In the genomic region with DNA sequence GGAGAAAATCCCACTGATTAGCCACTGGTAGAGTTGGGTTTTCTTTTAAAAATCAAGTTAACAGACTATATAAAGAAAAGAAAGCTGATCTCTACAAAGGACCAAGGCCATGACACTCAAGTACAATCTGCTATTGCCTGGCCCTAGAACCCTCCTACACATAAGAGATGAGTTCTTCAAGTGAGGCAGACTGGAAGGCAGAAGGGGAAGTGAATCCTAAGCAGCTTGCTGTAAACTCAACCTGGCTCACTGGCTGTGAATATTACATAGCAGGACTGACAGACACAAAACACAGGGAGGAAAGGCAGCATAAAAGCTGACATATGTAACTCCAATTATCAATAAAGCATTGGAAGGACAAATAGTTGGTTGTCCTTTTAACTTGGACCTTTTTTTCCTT, we compare ENCODE assay signal across 11 cellular contexts.
DNase-seq lines count a peak whose midpoint lies in the region; ATAC-seq and TF ChIP-seq lines count a peak whose summit lies in the region.
"Had no signal": no experiment of that assay in that cellular context is flagged by ENCODE, and none has a peak within 500 bp of the region (broad histone marks: within the 10 kb centered on the region; RNA-seq: fewer than 3 reads in every experiment).

No MANE protein-coding gene starts in this region.

- H3K79me2 ChIP-seq in neural progenitor cell (ENCODE audit: low read depth): peaks cover 72% of the 10 kb centered on the region

- H3K4me3 ChIP-seq in adipocyte (ENCODE audit: low read length) (no peak overlapping the region), neural progenitor cell (no peak overlapping the region)

- no peak overlapping the region for H3K27ac Mint-ChIP-seq in neural progenitor cell

- H3K27me3 Mint-ChIP-seq in neural progenitor cell (ENCODE audit: insufficient read depth, low read depth): no peaks in the 10 kb centered on the region

- DNase-seq in adipocyte (ENCODE audit: low read depth) (peak; percentile 15), NCI-H526 (lab: John Stamatoyannopoulos, UW) (no peak), NCI-H1092 treated with DMSO at 0.1 percent for 48 hours (lab: John Stamatoyannopoulos, UW) (no peak), 8988T (no peak), neural progenitor cell (ENCODE audit: low spot score) (no peak)
- DNase-seq: activated gamma-delta T cell, midbrain, SW 1271 had no signal

- H2AFZ ChIP-seq in neural progenitor cell (replicated peaks): no peak overlapping the region

- H3F3A ChIP-seq in neural progenitor cell (ENCODE audit: low read depth): no peaks in the 10 kb centered on the region

- no peak overlapping the region for H3K4me3 Mint-ChIP-seq in neural progenitor cell

- H3K4me2 ChIP-seq in neural progenitor cell: no peak overlapping the region

- ATAC-seq in GM18517 (IDR thresholded peaks at IDR 0.05; ENCODE audit: unreplicated experiment) (peak; percentile 87), GM21447 (IDR thresholded peaks at IDR 0.05; ENCODE audit: unreplicated experiment) (peak; percentile 91), HG03280 (IDR thresholded peaks at IDR 0.05; ENCODE audit: unreplicated experiment) (peak; percentile 75)

- H3K27ac ChIP-seq in neural progenitor cell: no peak overlapping the region

- no peaks in the 10 kb centered on the region for H3K4me1 Mint-ChIP-seq in neural progenitor cell

- peaks cover 15% of the 10 kb centered on the region for H3K4me1 ChIP-seq in adipocyte (ENCODE audit: control insufficient read depth, insufficient read depth, low read length)
- H3K4me1 ChIP-seq in neural progenitor cell: no peaks in the 10 kb centered on the region

- H3K36me3 ChIP-seq in adipocyte (ENCODE audit: control insufficient read depth, insufficient read depth, low read length, severe bottlenecking) (peaks cover 65% of the 10 kb centered on the region), neural progenitor cell (peaks cover 4% of the 10 kb centered on the region)

- H3K9me3 Mint-ChIP-seq in neural progenitor cell: no peaks in the 10 kb centered on the region

- H3K27me3 ChIP-seq in adipocyte (replicated peaks; ENCODE audit: control insufficient read depth, insufficient read depth, low read length) (no peaks in the 10 kb centered on the region), neural progenitor cell (no peaks in the 10 kb centered on the region)

- H3K9me3 ChIP-seq in adipocyte (ENCODE audit: control insufficient read depth, low read length) (no peaks in the 10 kb centered on the region), neural progenitor cell (ENCODE audit: low read depth) (no peaks in the 10 kb centered on the region)

- H4K20me1 ChIP-seq in neural progenitor cell (ENCODE audit: low read depth): peaks cover 3% of the 10 kb centered on the region

- TF ChIP-seq CTCF in neural progenitor cell (IDR thresholded peaks at IDR 0.05): no peak

- no peak overlapping the region for H3K9ac ChIP-seq in adipocyte (ENCODE audit: low read length)
- H3K9ac ChIP-seq in neural progenitor cell: no peak overlapping the region

- H3K36me3 Mint-ChIP-seq in neural progenitor cell: peaks cover 24% of the 10 kb centered on the region
